In the genomic region with DNA sequence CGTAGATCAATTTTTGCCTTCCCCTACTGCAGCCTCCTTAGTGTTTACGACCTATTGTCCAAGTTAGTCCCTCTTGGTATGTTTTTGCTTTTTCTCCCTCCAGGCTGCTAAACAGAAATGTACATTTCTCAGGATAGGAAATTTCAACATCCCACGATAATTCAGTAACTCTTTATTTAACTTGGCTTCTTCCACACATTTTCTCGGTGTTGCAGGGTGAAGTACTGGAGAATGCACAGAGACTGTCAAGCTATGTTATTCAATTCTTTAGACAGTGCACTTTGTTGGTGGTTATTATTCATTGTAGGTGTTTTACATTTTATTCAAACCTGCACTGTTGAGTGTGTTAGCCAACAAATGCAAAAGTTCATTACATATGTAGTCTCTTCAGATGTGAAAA, we compare ENCODE assay signal across 41 cellular contexts.
"Had no signal": no experiment of that assay in that cellular context is flagged by ENCODE, and none has a peak within 500 bp of the region (broad histone marks: within the 10 kb centered on the region; RNA-seq: fewer than 3 reads in every experiment).

No MANE protein-coding gene starts in this region.

- H3K4me3 Mint-ChIP-seq: activated naive CD4-positive, alpha-beta T cell treated with anti-CD3 and anti-CD28 coated beads for 36 hours; activated naive CD4-positive, alpha-beta T cell treated with anti-CD3 and anti-CD28 coated beads, Interleukin-2, amount 10 ng/mL, durations not matched to agents 7 days and 5 days; activated naive CD4-positive, alpha-beta T cell treated with anti-CD3 and anti-CD28 coated beads, Interleukin-2, amount 50 U/mL, for 24 hours; activated naive CD8-positive, alpha-beta T cell; activated naive CD8-positive, alpha-beta T cell treated with anti-CD3 and anti-CD28 coated beads for 36 hours; activated naive CD8-positive, alpha-beta T cell treated with anti-CD3 and anti-CD28 coated beads, Interleukin-2, amount 10 ng/mL, durations not matched to agents 7 days and 5 days; activated naive CD8-positive, alpha-beta T cell treated with anti-CD3 and anti-CD28 coated beads, Interleukin-2, amount 50 U/mL, for 24 hours; activated T-cell treated with anti-CD3 and anti-CD28 coated beads, Interleukin-2, amount 50 U/mL, for 24 hours; activated T-cell treated with anti-CD3 and anti-CD28 coated beads, Interleukin-2, amount 50 U/mL, for 4 hours; activated T-cell treated with anti-CD3 and anti-CD28 coated beads, Interleukin-2, amount 50 U/mL, for 72 hours; activated T-helper 1 cell treated with anti-CD3 and anti-CD28 coated beads, Interleukin-12 subunit alpha, Interleukin-12 subunit beta, Interleukin-2, Interleukin-4 antibody, amounts not matched to agents 30 ng/mL and 10 ng/mL and 1 ng/mL, durations not matched to agents 14 hours and 24 hours and 36 hours; activated T-helper 17 cell treated with anti-CD3 and anti-CD28 coated beads, Interleukin-2, amount 50 U/mL, for 72 hours; brain; central memory CD8-positive, alpha-beta T cell had no signal

- DNase-seq: activated effector memory CD4-positive, alpha-beta T cell treated with anti-CD3 and anti-CD28 coated beads, Interleukin-2, amount 50 U/mL, for 16 hours; activated effector memory CD4-positive, alpha-beta T cell treated with Interleukin-2 at 50 U/mL for 16 hours; activated gamma-delta T cell; activated gamma-delta T cell treated with Interleukin-2 at 50 U/mL for 16 hours; activated naive CD4-positive, alpha-beta T cell; activated naive CD4-positive, alpha-beta T cell treated with anti-CD3 and anti-CD28 coated beads for 36 hours; activated naive CD4-positive, alpha-beta T cell treated with anti-CD3 and anti-CD28 coated beads, Interleukin-2, amount 10 ng/mL, durations not matched to agents 7 days and 5 days; activated naive CD4-positive, alpha-beta T cell treated with anti-CD3 and anti-CD28 coated beads, Interleukin-2, amount 50 U/mL, for 16 hours; activated naive CD4-positive, alpha-beta T cell treated with Interleukin-2 at 50 U/mL for 16 hours; activated naive CD8-positive, alpha-beta T cell treated with anti-CD3 and anti-CD28 coated beads for 36 hours; activated naive CD8-positive, alpha-beta T cell treated with anti-CD3 and anti-CD28 coated beads, Interleukin-2, amount 10 ng/mL, durations not matched to agents 7 days and 5 days; activated naive CD8-positive, alpha-beta T cell treated with anti-CD3 and anti-CD28 coated beads, Interleukin-2, amount 50 U/mL, for 24 hours; activated T-cell treated with anti-CD3 and anti-CD28 coated beads for 4 hours; activated T-cell treated with anti-CD3 and anti-CD28 coated beads, Interleukin-2, amount 50 U/mL, for 1 hour; activated T-cell treated with anti-CD3 and anti-CD28 coated beads, Interleukin-2, amount 50 U/mL, for 24 hours; activated T-cell treated with anti-CD3 and anti-CD28 coated beads, Interleukin-2, amount 50 U/mL, for 4 hours; activated T-cell treated with anti-CD3 and anti-CD28 coated beads, Interleukin-2, amount 50 U/mL, for 48 hours; activated T-cell treated with anti-CD3 and anti-CD28 coated beads, Interleukin-2, amount 50 U/mL, for 72 hours; adrenal gland; amniotic stem cell; amygdala; anterior cingulate cortex; aorta; body of pancreas; brain microvascular endothelial cell; caudate nucleus; central memory CD4-positive, alpha-beta T cell; cerebellar nuclear complex had no signal

- H3K9me3 Mint-ChIP-seq: brain had no signal

- H3K9me3 ChIP-seq: adrenal gland, ascending aorta, body of pancreas, breast epithelium had no signal

- H3K27me3 ChIP-seq: adrenal gland, ascending aorta, body of pancreas, brain microvascular endothelial cell, breast epithelium, cardiac muscle cell had no signal

- H3K4me3 ChIP-seq: adrenal gland, ascending aorta, body of pancreas, breast epithelium, cardiac muscle cell had no signal

- H3K27me3 Mint-ChIP-seq: activated naive CD4-positive, alpha-beta T cell treated with anti-CD3 and anti-CD28 coated beads, Interleukin-2, amount 10 ng/mL, durations not matched to agents 7 days and 5 days; activated naive CD4-positive, alpha-beta T cell treated with anti-CD3 and anti-CD28 coated beads, Interleukin-2, amount 50 U/mL, for 24 hours; activated naive CD8-positive, alpha-beta T cell; activated naive CD8-positive, alpha-beta T cell treated with anti-CD3 and anti-CD28 coated beads for 36 hours; activated naive CD8-positive, alpha-beta T cell treated with anti-CD3 and anti-CD28 coated beads, Interleukin-2, amount 10 ng/mL, durations not matched to agents 7 days and 5 days; activated naive CD8-positive, alpha-beta T cell treated with anti-CD3 and anti-CD28 coated beads, Interleukin-2, amount 50 U/mL, for 24 hours; activated T-cell treated with anti-CD3 and anti-CD28 coated beads, Interleukin-2, amount 50 U/mL, for 24 hours; activated T-helper 17 cell treated with anti-CD3 and anti-CD28 coated beads, Interleukin-2, amount 50 U/mL, for 72 hours; brain; central memory CD8-positive, alpha-beta T cell had no signal

- FAIRE-seq: astrocyte, bronchial epithelial cell had no signal

- H3K4me1 ChIP-seq: adrenal gland, ascending aorta, body of pancreas, breast epithelium had no signal

- H3K4me1 Mint-ChIP-seq: activated naive CD4-positive, alpha-beta T cell treated with anti-CD3 and anti-CD28 coated beads, Interleukin-2, amount 10 ng/mL, durations not matched to agents 7 days and 5 days; activated naive CD4-positive, alpha-beta T cell treated with anti-CD3 and anti-CD28 coated beads, Interleukin-2, amount 50 U/mL, for 24 hours; activated naive CD8-positive, alpha-beta T cell treated with anti-CD3 and anti-CD28 coated beads for 36 hours; activated naive CD8-positive, alpha-beta T cell treated with anti-CD3 and anti-CD28 coated beads, Interleukin-2, amount 10 ng/mL, durations not matched to agents 7 days and 5 days; activated naive CD8-positive, alpha-beta T cell treated with anti-CD3 and anti-CD28 coated beads, Interleukin-2, amount 50 U/mL, for 24 hours; activated T-helper 17 cell treated with anti-CD3 and anti-CD28 coated beads, Interleukin-2, amount 50 U/mL, for 72 hours; brain; central memory CD8-positive, alpha-beta T cell had no signal

- H3K36me3 Mint-ChIP-seq: activated naive CD4-positive, alpha-beta T cell treated with anti-CD3 and anti-CD28 coated beads, Interleukin-2, amount 10 ng/mL, durations not matched to agents 7 days and 5 days; activated naive CD4-positive, alpha-beta T cell treated with anti-CD3 and anti-CD28 coated beads, Interleukin-2, amount 50 U/mL, for 24 hours; activated naive CD4-positive, alpha-beta T cell treated with anti-CD3 and anti-CD28 coated beads, Interleukin-2, amount 50 U/mL, for 72 hours; activated naive CD8-positive, alpha-beta T cell; activated naive CD8-positive, alpha-beta T cell treated with anti-CD3 and anti-CD28 coated beads for 36 hours; activated naive CD8-positive, alpha-beta T cell treated with anti-CD3 and anti-CD28 coated beads, Interleukin-2, amount 10 ng/mL, durations not matched to agents 7 days and 5 days; brain had no signal

- H3K27ac Mint-ChIP-seq: activated naive CD4-positive, alpha-beta T cell treated with anti-CD3 and anti-CD28 coated beads for 36 hours; activated naive CD4-positive, alpha-beta T cell treated with anti-CD3 and anti-CD28 coated beads, Interleukin-2, amount 10 ng/mL, durations not matched to agents 7 days and 5 days; activated naive CD4-positive, alpha-beta T cell treated with anti-CD3 and anti-CD28 coated beads, Interleukin-2, amount 50 U/mL, for 24 hours; activated naive CD4-positive, alpha-beta T cell treated with anti-CD3 and anti-CD28 coated beads, Interleukin-2, amount 50 U/mL, for 72 hours; activated naive CD8-positive, alpha-beta T cell; activated naive CD8-positive, alpha-beta T cell treated with anti-CD3 and anti-CD28 coated beads for 36 hours; activated naive CD8-positive, alpha-beta T cell treated with anti-CD3 and anti-CD28 coated beads, Interleukin-2, amount 10 ng/mL, durations not matched to agents 7 days and 5 days; activated naive CD8-positive, alpha-beta T cell treated with anti-CD3 and anti-CD28 coated beads, Interleukin-2, amount 50 U/mL, for 24 hours; activated T-cell treated with anti-CD3 and anti-CD28 coated beads, Interleukin-2, amount 50 U/mL, for 24 hours; activated T-cell treated with anti-CD3 and anti-CD28 coated beads, Interleukin-2, amount 50 U/mL, for 72 hours; activated T-helper 1 cell treated with anti-CD3 and anti-CD28 coated beads, Interleukin-12 subunit alpha, Interleukin-12 subunit beta, Interleukin-2, Interleukin-4 antibody, amounts not matched to agents 30 ng/mL and 10 ng/mL and 1 ng/mL, durations not matched to agents 14 hours and 24 hours and 36 hours; activated T-helper 17 cell treated with anti-CD3 and anti-CD28 coated beads, Interleukin-2, amount 50 U/mL, for 72 hours; activated T-helper 2 cell treated with anti-CD3 and anti-CD28 coated beads, Interferon-gamma antibody, Interleukin-2, Interleukin-4, amounts not matched to agents 10 μg/mL and 5 μg/mL and 100 μg/mL, durations not matched to agents 14 hours and 24 hours and 36 hours; brain had no signal

- H3K27ac ChIP-seq: adrenal gland, ascending aorta, body of pancreas, brain microvascular endothelial cell, breast epithelium, cardiac muscle cell had no signal

- H3K36me3 ChIP-seq: adrenal gland, ascending aorta, brain microvascular endothelial cell, breast epithelium, cardiac muscle cell had no signal

- ATAC-seq: activated naive CD4-positive, alpha-beta T cell treated with anti-CD3 and anti-CD28 coated beads, Interleukin-2, amount 50 U/mL, for 72 hours; activated naive CD8-positive, alpha-beta T cell treated with anti-CD3 and anti-CD28 coated beads, Interleukin-2, amount 50 U/mL, for 24 hours; activated T-cell treated with anti-CD3 and anti-CD28 coated beads, Interleukin-2, amount 50 U/mL, for 4 hours; activated T-cell treated with anti-CD3 and anti-CD28 coated beads, Interleukin-2, amount 50 U/mL, for 72 hours; activated T-helper 17 cell treated with anti-CD3 and anti-CD28 coated beads, Interleukin-2, amount 50 U/mL, for 72 hours; body of pancreas had no signal
